ENCODE assay signal across 12 cellular contexts in genomic region chr11:129694966-129695365, GRCh38.
DNase-seq lines count a peak whose midpoint lies in the region; ATAC-seq and TF ChIP-seq lines count a peak whose summit lies in the region.
"Had no signal": no experiment of that assay in that cellular context is flagged by ENCODE, and none has a peak within 500 bp of the region (broad histone marks: within the 10 kb centered on the region; RNA-seq: fewer than 3 reads in every experiment).

No MANE protein-coding gene starts in this region.

- POLR2A ChIA-PET in naive thymus-derived CD4-positive, alpha-beta T cell (lab: Charles Lee): interaction anchor here (1.1 kb wide), 1 partner anchor 55 kb away, joined by 3 read pairs; no protein-coding TSS in a partner anchor

- no peaks in the 10 kb centered on the region for H3K4me1 ChIP-seq in DOHH2 (ENCODE audit: control insufficient read depth, low read length)
- H3K4me1 ChIP-seq in naive thymus-derived CD4-positive, alpha-beta T cell (ENCODE audit: control insufficient read depth in 2 of 2, insufficient read depth in 2 of 2, low read length in 2 of 2): peaks cover 0 to 6% of the 10 kb centered on the region in 2 donors

- peak overlapping the region in 9 of 10 donors; percentile 20 to 89 (median 82) for H3K4me3 Mint-ChIP-seq in naive thymus-derived CD4-positive, alpha-beta T cell

- TF ChIP-seq CTCF in DOHH2 (IDR thresholded peaks at IDR 0.05; ENCODE audit: low read depth, low read length, poor library complexity, severe bottlenecking): no peak
- TF ChIP-seq CTCF in GM10266 (IDR thresholded peaks at IDR 0.05; ENCODE audit: control insufficient read depth, insufficient read depth, low read depth, missing control alignments): no peak

- H4K20me1 ChIP-seq in DOHH2 (ENCODE audit: control insufficient read depth, insufficient read depth, low read depth, low read length): no peaks in the 10 kb centered on the region

- H3K4me1 Mint-ChIP-seq in naive thymus-derived CD4-positive, alpha-beta T cell: peaks cover 0 to 12% (median 5%) of the 10 kb centered on the region in 7 donors

- H3K79me2 ChIP-seq in DOHH2 (ENCODE audit: control insufficient read depth, low read length): no peaks in the 10 kb centered on the region

- H3K27me3 ChIP-seq in DOHH2 (ENCODE audit: control insufficient read depth, low read length): no peaks in the 10 kb centered on the region
- no peaks in the 10 kb centered on the region for H3K27me3 ChIP-seq in MG63
- no peaks in the 10 kb centered on the region for H3K27me3 ChIP-seq in naive thymus-derived CD4-positive, alpha-beta T cell (ENCODE audit: control insufficient read depth in 2 of 2, insufficient read depth in 2 of 2, low read length in 2 of 2)

- no peaks in the 10 kb centered on the region for H3F3A ChIP-seq in DOHH2 (ENCODE audit: control insufficient read depth, insufficient read depth)

- intact Hi-C loops in naive thymus-derived CD4-positive, alpha-beta T cell (cut with micrococcal nuclease): loop anchor here (1.0 to 10.0 kb wide), 7 partner anchors 318 to 810 kb away; partner anchors contain the start of gene BARX2 (in 1 of the 2)

- H3K36me3 ChIP-seq in DOHH2 (ENCODE audit: control insufficient read depth, low read length) (no peaks in the 10 kb centered on the region), MG63 (no peaks in the 10 kb centered on the region)
- H3K36me3 ChIP-seq in naive thymus-derived CD4-positive, alpha-beta T cell (ENCODE audit: control insufficient read depth in 2 of 3, insufficient read depth in 3 of 3, low read length in 3 of 3): no peaks in the 10 kb centered on the region

- H3K9me3 ChIP-seq in DOHH2 (ENCODE audit: control insufficient read depth, insufficient read depth, low read length) (no peaks in the 10 kb centered on the region), MG63 (no peaks in the 10 kb centered on the region)
- H3K9me3 ChIP-seq in naive thymus-derived CD4-positive, alpha-beta T cell (ENCODE audit: control insufficient read depth in 2 of 3, low read length in 3 of 3): no peaks in the 10 kb centered on the region

- H3K27ac ChIP-seq in DOHH2 (ENCODE audit: low read depth, low read length): no peak overlapping the region
- no peak overlapping the region for H3K27ac ChIP-seq in naive thymus-derived CD4-positive, alpha-beta T cell (ENCODE audit: low read depth, low read length)

- no peaks in the 10 kb centered on the region for H3K9me2 ChIP-seq in DOHH2 (replicated peaks; ENCODE audit: control insufficient read depth, low read length)

- H3K27ac Mint-ChIP-seq in naive thymus-derived CD4-positive, alpha-beta T cell: peak overlapping the region in 1 of 9 donors; percentile 41

- H3K9me3 Mint-ChIP-seq in naive thymus-derived CD4-positive, alpha-beta T cell: no peaks in the 10 kb centered on the region
- H3K9me3 Mint-ChIP-seq: CD4-positive, alpha-beta memory T cell had no signal

- ATAC-seq in naive thymus-derived CD4-positive, alpha-beta T cell: no peak
- ATAC-seq in HG03097 (IDR thresholded peaks at IDR 0.05; ENCODE audit: low FRiP score, unreplicated experiment): no peak

- H3K36me3 Mint-ChIP-seq in naive thymus-derived CD4-positive, alpha-beta T cell: no peaks in the 10 kb centered on the region
- H3K36me3 Mint-ChIP-seq: CD4-positive, alpha-beta memory T cell had no signal

- peaks cover 0 to 10% (median 5%) of the 10 kb centered on the region in 5 donors for H3K27me3 Mint-ChIP-seq in naive thymus-derived CD4-positive, alpha-beta T cell
- H3K27me3 Mint-ChIP-seq: CD4-positive, alpha-beta memory T cell had no signal

- peak overlapping the region; percentile 85 for H3K4me2 ChIP-seq in DOHH2 (ENCODE audit: low read length)

- peak; percentile 81 for DNase-seq in MG63
- DNase-seq in astrocyte of the hippocampus (ENCODE audit: low read depth, low spot score): peak; percentile 7
- no peak for DNase-seq in naive thymus-derived CD4-positive, alpha-beta T cell
- no peak for DNase-seq in GM10266 (ENCODE audit: extremely low spot score)
- no peak for DNase-seq in activated CD4-positive, alpha-beta T cell treated with anti-CD3 and anti-CD28 coated beads, Interleukin-2, amount 50 U/mL, for 1 hour
- no peak for DNase-seq in activated CD4-positive, alpha-beta T cell treated with anti-CD3 and anti-CD28 coated beads, Interleukin-2, amount 50 U/mL, for 4 hours
- DNase-seq: cortex of kidney, hippocampal formation, NCI-H1105 had no signal

- CTCF ChIA-PET in naive thymus-derived CD4-positive, alpha-beta T cell (lab: Charles Lee): interaction anchor here (0.6 to 1.9 kb wide), 4 partner anchors 23 to 579 kb away, joined by 3 to 7 read pairs (median 3); no protein-coding TSS in a partner anchor

- H3K4me3 ChIP-seq in DOHH2 (ENCODE audit: low read length): peak overlapping the region; percentile 61; the same call in 1 of the 2 replicates
- H3K4me3 ChIP-seq in MG63: no peak overlapping the region
- H3K4me3 ChIP-seq in naive thymus-derived CD4-positive, alpha-beta T cell (ENCODE audit: low read length): no peak overlapping the region

Comparison
In these comparisons a context has a peak if more than half of its experiments do, and no peak if none do; other contexts are left out.
1. DNase-seq: peak in MG63 (single experiment) and astrocyte of the hippocampus (single experiment); none in naive thymus-derived CD4-positive, alpha-beta T cell (0 of 9), GM10266 (single experiment), activated CD4-positive, alpha-beta T cell treated with anti-CD3 and anti-CD28 coated beads, Interleukin-2, amount 50 U/mL, for 1 hour (single experiment) and activated CD4-positive, alpha-beta T cell treated with anti-CD3 and anti-CD28 coated beads, Interleukin-2, amount 50 U/mL, for 4 hours (0 of 2).